Comparison of ENCODE assay signal across 9 cellular contexts in genomic region chr4:84497835-84498202, GRCh38. TPM values are rescaled to one million over a fixed set of nuclear protein-coding genes. Genes with fewer than 3 reads are reported as not detected.
A peak's percentile ranks its signal among the peaks of the same experiment; 100 is the strongest.
DNase-seq lines count a peak whose midpoint lies in the region; ATAC-seq and TF ChIP-seq lines count a peak whose summit lies in the region.
"Had no signal": no experiment of that assay in that cellular context is flagged by ENCODE, and none has a peak within 500 bp of the region (broad histone marks: within the 10 kb centered on the region; RNA-seq: fewer than 3 reads in every experiment).

No MANE protein-coding gene starts in this region.

- no peak overlapping the region for H3K27ac Mint-ChIP-seq in activated naive CD8-positive, alpha-beta T cell
- no peak overlapping the region for H3K27ac Mint-ChIP-seq in activated naive CD8-positive, alpha-beta T cell treated with anti-CD3 and anti-CD28 coated beads for 36 hours
- H3K27ac Mint-ChIP-seq in type B pancreatic cell: no peak overlapping the region

- H3K9me3 ChIP-seq in colonic mucosa: no peaks in the 10 kb centered on the region
- peaks cover 20% of the 10 kb centered on the region for H3K9me3 ChIP-seq in muscle layer of colon (ENCODE audit: low read length)

- H3K36me3 ChIP-seq in colonic mucosa: no peaks in the 10 kb centered on the region
- H3K36me3 ChIP-seq in muscle layer of colon (ENCODE audit: insufficient read depth, low read length): no peaks in the 10 kb centered on the region

- H3K27me3 Mint-ChIP-seq in activated naive CD8-positive, alpha-beta T cell: peaks cover 62% of the 10 kb centered on the region
- H3K27me3 Mint-ChIP-seq in activated naive CD8-positive, alpha-beta T cell treated with anti-CD3 and anti-CD28 coated beads for 36 hours: peaks cover 97% of the 10 kb centered on the region
- peaks cover 93% of the 10 kb centered on the region for H3K27me3 Mint-ChIP-seq in type B pancreatic cell

- H3K4me3 ChIP-seq in colonic mucosa: peak overlapping the region; percentile 27
- peak overlapping the region; percentile 38 to 57 for H3K4me3 ChIP-seq in muscle layer of colon (ENCODE audit: low read depth in 1 of 2, low read length in 2 of 2)

- H3K27ac ChIP-seq in colonic mucosa (no peak overlapping the region), muscle layer of colon (ENCODE audit: low read depth, low read length) (no peak overlapping the region)

- peaks cover 5% of the 10 kb centered on the region for H3K36me3 Mint-ChIP-seq in activated naive CD8-positive, alpha-beta T cell
- peaks cover 4% of the 10 kb centered on the region for H3K36me3 Mint-ChIP-seq in activated naive CD8-positive, alpha-beta T cell treated with anti-CD3 and anti-CD28 coated beads for 36 hours
- peaks cover 14% of the 10 kb centered on the region for H3K36me3 Mint-ChIP-seq in type B pancreatic cell

- intact Hi-C loops in colonic mucosa (cut with DNase I): no loop called here

- H3K27me3 ChIP-seq in colonic mucosa (peaks cover 100% of the 10 kb centered on the region), muscle layer of colon (ENCODE audit: control insufficient read depth in 1 of 2, insufficient read depth in 2 of 2, low read length in 2 of 2) (peaks cover 98 to 100% of the 10 kb centered on the region in 2 donors)

- TF ChIP-seq CTCF in colonic mucosa (IDR thresholded peaks at IDR 0.05): no peak
- TF ChIP-seq CTCF in type B pancreatic cell (conservative IDR thresholded peaks at IDR 0.05): no peak

- ATAC-seq in activated CD4-positive, CD25-positive, alpha-beta regulatory T cell treated with anti-CD3 and anti-CD28 coated beads, Interleukin-2, amount 50 U/mL, for 24 hours: no peak

- H3K9ac ChIP-seq in colonic mucosa (ENCODE audit: low read depth in 2 of 2, low read length in 2 of 2): no peak overlapping the region
- H3K9ac ChIP-seq in muscle layer of colon (ENCODE audit: low read length): no peak overlapping the region

- DNase-seq in activated naive CD8-positive, alpha-beta T cell treated with anti-CD3 and anti-CD28 coated beads for 36 hours: no peak
- DNase-seq in colonic mucosa: no peak
- peak; percentile 71 for DNase-seq in type B pancreatic cell (ENCODE audit: extremely low spot score, unreplicated experiment)
- DNase-seq in dedifferentiated amniotic fluid mesenchymal stem cell (ENCODE audit: extremely low spot score): no peak
- DNase-seq in GF-D8 (lab: John Stamatoyannopoulos, UW): no peak
- DNase-seq: AML-193 had no signal

- H3K4me3 Mint-ChIP-seq in activated naive CD8-positive, alpha-beta T cell: peak overlapping the region; percentile 27
- no peak overlapping the region for H3K4me3 Mint-ChIP-seq in activated naive CD8-positive, alpha-beta T cell treated with anti-CD3 and anti-CD28 coated beads for 36 hours
- H3K4me3 Mint-ChIP-seq in type B pancreatic cell: peak overlapping the region; percentile 92

- peaks cover 28% of the 10 kb centered on the region for H3K4me1 Mint-ChIP-seq in activated naive CD8-positive, alpha-beta T cell (ENCODE audit: low read depth)
- H3K4me1 Mint-ChIP-seq in activated naive CD8-positive, alpha-beta T cell treated with anti-CD3 and anti-CD28 coated beads for 36 hours: peaks cover 13% of the 10 kb centered on the region
- peaks cover 30% of the 10 kb centered on the region for H3K4me1 Mint-ChIP-seq in type B pancreatic cell (ENCODE audit: unreplicated experiment)

- H3K4me1 ChIP-seq in colonic mucosa (peaks cover 20% of the 10 kb centered on the region), muscle layer of colon (ENCODE audit: insufficient read depth, low read length) (peaks cover 20% of the 10 kb centered on the region)

- no peaks in the 10 kb centered on the region for H3K9me3 Mint-ChIP-seq in activated naive CD8-positive, alpha-beta T cell (ENCODE audit: low read depth)
- H3K9me3 Mint-ChIP-seq in activated naive CD8-positive, alpha-beta T cell treated with anti-CD3 and anti-CD28 coated beads for 36 hours: peaks cover 16% of the 10 kb centered on the region
- H3K9me3 Mint-ChIP-seq in type B pancreatic cell: no peaks in the 10 kb centered on the region

RNA-seq across cellular contexts. Expression of gene NKX6-1, which starts 1.3 kb away (rescaled TPM):
- total RNA-seq in activated naive CD8-positive, alpha-beta T cell treated with anti-CD3 and anti-CD28 coated beads for 36 hours: not detected
- total RNA-seq in colonic mucosa (not detected), type B pancreatic cell (ENCODE audit: low replicate concordance) (14.4 and 14.9 TPM in 2 replicates)

Comparison
In these comparisons a context has a peak if more than half of its experiments do, and no peak if none do; other contexts are left out.
1. RNA of gene NKX6-1, which starts 1.3 kb away (total RNA-seq): 14.4 to 14.9 TPM in type B pancreatic cell; not detected in colonic mucosa and not detected in activated naive CD8-positive, alpha-beta T cell treated with anti-CD3 and anti-CD28 coated beads for 36 hours; every median in the first group is over 10 times any median in the second.